ENCODE assay signal across 8 cellular contexts in genomic region chrX:130803537-130803936, GRCh38.
"Had no signal": no experiment of that assay in that cellular context is flagged by ENCODE, and none has a peak within 500 bp of the region (broad histone marks: within the 10 kb centered on the region; RNA-seq: fewer than 3 reads in every experiment).

No MANE protein-coding gene starts in this region.

- H3K4me2 ChIP-seq: KMS-11 had no signal

- H3K9me3 Mint-ChIP-seq: H9 had no signal

- H3K9ac ChIP-seq: GM23248, KMS-11 had no signal

- DNase-seq: GM23248, H9, HCEC 1CT, KBM-7 had no signal

- H3K27ac ChIP-seq: GM23248, KMS-11 had no signal

- H3K4me3 Mint-ChIP-seq: H9 had no signal

- H3K27ac Mint-ChIP-seq: H9 had no signal

- H3K4me1 Mint-ChIP-seq: H9 had no signal

- H2AFZ ChIP-seq: GM23248 had no signal

- H3K4me3 ChIP-seq: GM23248 had no signal

- FAIRE-seq: H1, H54, HTR-8/SVneo had no signal
